15 cellular contexts compared by ENCODE assay signal in the genomic region with DNA sequence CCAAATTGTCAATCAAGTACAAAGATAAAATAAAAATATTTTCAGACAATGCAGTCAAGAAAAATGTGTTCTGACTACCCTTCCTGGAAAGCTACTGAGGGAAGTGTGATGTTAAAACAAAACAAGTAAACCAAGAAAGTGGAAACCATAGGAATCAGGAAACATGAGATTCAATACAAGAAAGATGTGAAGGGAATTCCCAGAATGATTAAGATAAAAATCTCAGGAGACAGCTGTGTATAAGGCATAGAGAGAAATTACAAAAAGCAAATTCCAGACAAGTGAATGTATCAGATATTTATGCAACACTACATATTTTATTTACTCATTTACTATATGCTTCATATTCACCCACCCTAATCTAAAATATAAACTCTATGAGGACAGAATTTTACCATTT. TPM values are rescaled to one million over a fixed set of nuclear protein-coding genes. Genes with fewer than 3 reads are reported as not detected.
A peak's percentile ranks its signal among the peaks of the same experiment; 100 is the strongest.
DNase-seq lines count a peak whose midpoint lies in the region; ATAC-seq and TF ChIP-seq lines count a peak whose summit lies in the region.
"Had no signal": no experiment of that assay in that cellular context is flagged by ENCODE, and none has a peak within 500 bp of the region (broad histone marks: within the 10 kb centered on the region; RNA-seq: fewer than 3 reads in every experiment).

No MANE protein-coding gene starts in this region.

- ATAC-seq in GM21576 (IDR thresholded peaks at IDR 0.05; ENCODE audit: unreplicated experiment), result no peak
- ATAC-seq: effector memory CD8-positive, alpha-beta T cell; left lung had no signal

- no peaks in the 10 kb centered on the region for H3K27me3 Mint-ChIP-seq in osteocyte (ENCODE audit: unreplicated experiment)
- H3K27me3 Mint-ChIP-seq: CD4-positive, CD25-positive, alpha-beta regulatory T cell; effector memory CD8-positive, alpha-beta T cell had no signal

- no peaks in the 10 kb centered on the region for H3K27me3 ChIP-seq in SJCRH30
- no peaks in the 10 kb centered on the region for H3K27me3 ChIP-seq in BE2C
- H3K27me3 ChIP-seq: left lung had no signal

- no peaks in the 10 kb centered on the region for H3K9me3 Mint-ChIP-seq in osteocyte (ENCODE audit: unreplicated experiment)
- H3K9me3 Mint-ChIP-seq: CD4-positive, CD25-positive, alpha-beta regulatory T cell; effector memory CD8-positive, alpha-beta T cell had no signal

- H3K9me3 ChIP-seq in SJCRH30 (replicated peaks), result no peaks in the 10 kb centered on the region
- no peaks in the 10 kb centered on the region for H3K9me3 ChIP-seq in BE2C
- H3K9me3 ChIP-seq: left lung had no signal

- H3K27ac Mint-ChIP-seq in osteocyte (ENCODE audit: unreplicated experiment), result peak overlapping the region; percentile 29
- H3K27ac Mint-ChIP-seq: effector memory CD8-positive, alpha-beta T cell had no signal

- no peak overlapping the region for H3K4me3 Mint-ChIP-seq in osteocyte (ENCODE audit: unreplicated experiment)
- H3K4me3 Mint-ChIP-seq: CD4-positive, CD25-positive, alpha-beta regulatory T cell; effector memory CD8-positive, alpha-beta T cell had no signal

- peaks cover 52% of the 10 kb centered on the region for H3K36me3 Mint-ChIP-seq in osteocyte (ENCODE audit: unreplicated experiment)

- H3K36me3 ChIP-seq in SJCRH30, result peaks cover 55% of the 10 kb centered on the region
- H3K36me3 ChIP-seq in BE2C, result peaks cover 51% of the 10 kb centered on the region

- TF ChIP-seq CTCF in osteocyte (IDR thresholded peaks at IDR 0.05) (no peak), BE2C (IDR thresholded peaks at IDR 0.05; ENCODE audit: low read depth, low read length) (no peak)

- H3K4me1 ChIP-seq in SJCRH30 (peaks cover 12% of the 10 kb centered on the region), BE2C (no peaks in the 10 kb centered on the region; the same call in 1 of the 2 replicates)
- H3K4me1 ChIP-seq: left lung had no signal

- DNase-seq in EL, result peak; percentile 72
- no peak for DNase-seq in SJCRH30
- DNase-seq in fibroblast of gingiva (ENCODE audit: low read depth), result peak; percentile 58
- no peak for DNase-seq in osteocyte (ENCODE audit: extremely low spot score, unreplicated experiment)
- DNase-seq in NCI-H128 (lab: John Stamatoyannopoulos, UW; ENCODE audit: unreplicated experiment), result no peak
- no peak for DNase-seq in BE2C
- DNase-seq in NCI-H1694 (lab: John Stamatoyannopoulos, UW), result no peak
- DNase-seq: activated gamma-delta T cell treated with Interleukin-2 at 50 U/mL for 16 hours; CD4-positive, CD25-positive, alpha-beta regulatory T cell; effector memory CD8-positive, alpha-beta T cell; GDM1; hypothalamus; left lung; NCI-H1092 had no signal

- H3K4me3 ChIP-seq in SJCRH30 (no peak overlapping the region), BE2C (ENCODE audit: low read depth, low read length) (no peak overlapping the region)
- H3K4me3 ChIP-seq: left lung had no signal

- peaks cover 7% of the 10 kb centered on the region for H3K4me1 Mint-ChIP-seq in osteocyte (ENCODE audit: unreplicated experiment)

- H3K27ac ChIP-seq in SJCRH30, result peak overlapping the region; percentile 39; the same call in 1 of the 2 replicates
- H3K27ac ChIP-seq: left lung had no signal

RNA-seq across cellular contexts. Expression of a gene that starts 32.2 kb away (rescaled TPM):
- 32.6 and 44.9 TPM in 2 replicates for total RNA-seq in SJCRH30 (2014; rRNA removed; shearing (Covaris generic))
- 32.6 and 35.9 TPM in 2 replicates for total RNA-seq in osteocyte
- 14.4 TPM for polyA plus RNA-seq in BE2C (2012; ENCODE audit: insufficient read depth, insufficient read length, low read depth)

Comparison
In these comparisons a context has a peak if more than half of its experiments do, and no peak if none do; other contexts are left out.
1. DNase-seq: peak in EL (single experiment) and fibroblast of gingiva (single experiment); none in SJCRH30 (0 of 2), osteocyte (single experiment), NCI-H128 (single experiment), BE2C (single experiment) and NCI-H1694 (single experiment).